ENCODE assay signal across 36 cellular contexts in genomic region chr1:41281367-41281766, GRCh38.
"Had no signal": no experiment of that assay in that cellular context is flagged by ENCODE, and none has a peak within 500 bp of the region (broad histone marks: within the 10 kb centered on the region; RNA-seq: fewer than 3 reads in every experiment).

No MANE protein-coding gene starts in this region.

- DNase-seq: activated CD4-positive, alpha-beta memory T cell treated with anti-CD3 and anti-CD28 coated beads, Interleukin-2, amount 10 ng/mL, durations not matched to agents 7 days and 5 days; activated CD4-positive, alpha-beta T cell treated with anti-CD3 and anti-CD28 coated beads for 1 hour; activated CD4-positive, alpha-beta T cell treated with anti-CD3 and anti-CD28 coated beads for 48 hours; activated CD8-positive, alpha-beta memory T cell treated with anti-CD3 and anti-CD28 coated beads for 24 hours; activated CD8-positive, alpha-beta memory T cell treated with anti-CD3 and anti-CD28 coated beads, Interleukin-2, amount 10 ng/mL, durations not matched to agents 7 days and 5 days; activated CD8-positive, alpha-beta memory T cell treated with anti-CD3 and anti-CD28 coated beads, Interleukin-2, amount 50 U/mL, for 48 hours; activated effector memory CD4-positive, alpha-beta T cell treated with anti-CD3 and anti-CD28 coated beads, Interleukin-2, amount 50 U/mL, for 16 hours; activated naive CD4-positive, alpha-beta T cell; activated naive CD4-positive, alpha-beta T cell treated with anti-CD3 and anti-CD28 coated beads, Interleukin-2, amount 50 U/mL, for 16 hours; activated naive CD8-positive, alpha-beta T cell treated with anti-CD3 and anti-CD28 coated beads for 36 hours; activated T-cell treated with anti-CD3 and anti-CD28 coated beads, Interleukin-2, amount 50 U/mL, for 72 hours; amniotic stem cell; aorta; brain microvascular endothelial cell; Kasumi-1; KG1; MG63; MV-4-11; NCI-H1092; NCI-H1436 treated with DMSO at 0.1 percent for 48 hours; NCI-H1694 treated with DMSO at 0.1 percent for 48 hours; NCI-H2029; NCI-H510A; NCI-H526; NCI-H748 treated with DMSO at 0.1 percent for 48 hours; NK-92 treated with Interleukin-12 subunit alpha and Interleukin-12 subunit beta, amount 100 ng/mL, for 24 hours; PC-3; Peyer's patch; RPMI8226; SHP77 treated with DMSO at 0.1 percent for 48 hours; SK-N-SH had no signal

- H3K36me3 ChIP-seq: brain microvascular endothelial cell, MG63, Peyer's patch, SJSA1 had no signal

- H3K27ac Mint-ChIP-seq: activated CD4-positive, alpha-beta memory T cell treated with anti-CD3 and anti-CD28 coated beads, Interleukin-2, amount 10 ng/mL, durations not matched to agents 7 days and 5 days; activated CD8-positive, alpha-beta memory T cell treated with anti-CD3 and anti-CD28 coated beads, Interleukin-2, amount 10 ng/mL, durations not matched to agents 7 days and 5 days; activated naive CD8-positive, alpha-beta T cell treated with anti-CD3 and anti-CD28 coated beads for 36 hours; activated T-cell treated with anti-CD3 and anti-CD28 coated beads, Interleukin-2, amount 50 U/mL, for 72 hours; activated T-helper 17 cell treated with anti-CD3 and anti-CD28 coated beads, Interleukin-2, amount 50 U/mL, for 72 hours; T-helper 1 cell treated with Interleukin-12 subunit alpha and Interleukin-12 subunit beta and Interleukin-4 antibody, amounts not matched to agents 30 μg/mL and 1 μg/mL, for 36 hours; T-helper 2 cell treated with Interferon-gamma antibody and Interleukin-4, amounts not matched to agents 5 μg/mL and 100 μg/mL, for 36 hours; WTC11 had no signal

- H3K4me3 ChIP-seq: MG63, Peyer's patch, SJSA1 had no signal

- H3K27ac ChIP-seq: brain microvascular endothelial cell, Peyer's patch, SJSA1 had no signal

- H3K9me3 ChIP-seq: MG63, Peyer's patch, SJSA1, SK-N-SH had no signal

- H3K4me3 Mint-ChIP-seq: activated CD4-positive, alpha-beta memory T cell treated with anti-CD3 and anti-CD28 coated beads, Interleukin-2, amount 10 ng/mL, durations not matched to agents 7 days and 5 days; activated CD8-positive, alpha-beta memory T cell treated with anti-CD3 and anti-CD28 coated beads, Interleukin-2, amount 10 ng/mL, durations not matched to agents 7 days and 5 days; activated naive CD8-positive, alpha-beta T cell treated with anti-CD3 and anti-CD28 coated beads for 36 hours; activated T-cell treated with anti-CD3 and anti-CD28 coated beads, Interleukin-2, amount 50 U/mL, for 72 hours; activated T-helper 17 cell treated with anti-CD3 and anti-CD28 coated beads, Interleukin-2, amount 50 U/mL, for 72 hours; T-helper 1 cell treated with Interleukin-12 subunit alpha and Interleukin-12 subunit beta and Interleukin-4 antibody, amounts not matched to agents 30 μg/mL and 1 μg/mL, for 36 hours; T-helper 2 cell treated with Interferon-gamma antibody and Interleukin-4, amounts not matched to agents 5 μg/mL and 100 μg/mL, for 36 hours; WTC11 had no signal

- ATAC-seq: activated CD8-positive, alpha-beta memory T cell treated with anti-CD3 and anti-CD28 coated beads, Interleukin-2, amount 10 ng/mL, durations not matched to agents 7 days and 5 days; activated T-cell treated with anti-CD3 and anti-CD28 coated beads, Interleukin-2, amount 50 U/mL, for 72 hours; activated T-helper 17 cell treated with anti-CD3 and anti-CD28 coated beads, Interleukin-2, amount 50 U/mL, for 72 hours; PC-3; WTC11 had no signal

- H3K9me3 Mint-ChIP-seq: activated CD4-positive, alpha-beta memory T cell treated with anti-CD3 and anti-CD28 coated beads, Interleukin-2, amount 10 ng/mL, durations not matched to agents 7 days and 5 days; activated naive CD8-positive, alpha-beta T cell treated with anti-CD3 and anti-CD28 coated beads for 36 hours; activated T-cell treated with anti-CD3 and anti-CD28 coated beads, Interleukin-2, amount 50 U/mL, for 72 hours; activated T-helper 17 cell treated with anti-CD3 and anti-CD28 coated beads, Interleukin-2, amount 50 U/mL, for 72 hours; T-helper 1 cell treated with Interleukin-12 subunit alpha and Interleukin-12 subunit beta and Interleukin-4 antibody, amounts not matched to agents 30 μg/mL and 1 μg/mL, for 36 hours; T-helper 2 cell treated with Interferon-gamma antibody and Interleukin-4, amounts not matched to agents 5 μg/mL and 100 μg/mL, for 36 hours; WTC11 had no signal

- H3K36me3 Mint-ChIP-seq: activated CD8-positive, alpha-beta memory T cell treated with anti-CD3 and anti-CD28 coated beads, Interleukin-2, amount 10 ng/mL, durations not matched to agents 7 days and 5 days; activated naive CD8-positive, alpha-beta T cell treated with anti-CD3 and anti-CD28 coated beads for 36 hours; WTC11 had no signal

- H3K27me3 ChIP-seq: MG63, Peyer's patch had no signal

- H3K4me1 ChIP-seq: Peyer's patch, SJSA1 had no signal

- H3K4me1 Mint-ChIP-seq: activated CD4-positive, alpha-beta memory T cell treated with anti-CD3 and anti-CD28 coated beads, Interleukin-2, amount 10 ng/mL, durations not matched to agents 7 days and 5 days; activated CD8-positive, alpha-beta memory T cell treated with anti-CD3 and anti-CD28 coated beads, Interleukin-2, amount 10 ng/mL, durations not matched to agents 7 days and 5 days; activated naive CD8-positive, alpha-beta T cell treated with anti-CD3 and anti-CD28 coated beads for 36 hours; activated T-helper 17 cell treated with anti-CD3 and anti-CD28 coated beads, Interleukin-2, amount 50 U/mL, for 72 hours had no signal
